Comparison of ENCODE assay signal across 29 cellular contexts in the genomic region with DNA sequence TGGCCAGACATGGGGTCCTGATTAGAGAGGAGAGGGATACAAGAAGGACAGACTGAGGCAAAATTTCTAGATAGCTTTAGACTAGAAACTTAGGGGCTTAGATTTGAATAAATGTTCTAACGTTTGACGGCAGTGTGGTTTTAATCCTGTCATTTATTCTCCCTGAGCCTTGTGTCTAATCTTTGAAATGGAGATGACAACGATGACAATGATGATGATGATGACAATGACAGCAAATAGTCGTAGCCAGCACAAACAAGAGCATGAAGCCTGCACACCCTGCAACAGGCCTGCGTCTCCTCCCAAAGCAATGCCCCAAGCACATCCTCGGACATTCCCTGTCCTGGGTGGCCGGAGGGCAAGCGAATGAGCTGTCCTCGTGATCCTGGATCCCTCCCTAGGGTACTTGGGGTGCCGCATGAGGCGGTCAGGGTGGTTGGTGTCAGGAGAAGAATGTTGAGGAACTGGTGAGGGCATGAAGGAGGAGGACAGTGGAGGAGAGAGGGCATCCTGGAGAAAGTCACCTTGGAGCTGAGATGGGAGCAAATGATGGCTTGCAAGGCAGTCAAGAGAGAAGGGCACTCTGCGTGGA.
"Had no signal": no experiment of that assay in that cellular context is flagged by ENCODE, and none has a peak within 500 bp of the region (broad histone marks: within the 10 kb centered on the region; RNA-seq: fewer than 3 reads in every experiment).

No MANE protein-coding gene starts in this region.

- ATAC-seq: mucosa of descending colon; naive thymus-derived CD4-positive, alpha-beta T cell; pancreas; stimulated activated naive CD8-positive, alpha-beta T cell treated with anti-CD3 and anti-CD28 coated beads, Interleukin-15, Interleukin-2, amounts not matched to agents 100 U/mL and 50 U/mL, for 24 hours; upper lobe of right lung had no signal

- H3K27me3 ChIP-seq: pancreas, sigmoid colon, tibial artery, upper lobe of right lung had no signal

- H3K4me2 ChIP-seq: hepatocyte had no signal

- H3K79me2 ChIP-seq: hepatocyte had no signal

- H3K27ac Mint-ChIP-seq: naive thymus-derived CD4-positive, alpha-beta T cell; natural killer cell treated with Interleukin-12 subunit alpha and Interleukin-12 subunit beta and Interleukin-15 and Interleukin-18, amount 100 ng/mL, for 72 hours; stimulated activated naive B cell treated with anti-CD40 and anti-IgM and Interleukin-4, amounts not matched to agents 10 μg/mL and 1 μg/mL and 100 μg/mL, for 72 hours had no signal

- H3K4me1 Mint-ChIP-seq: naive thymus-derived CD4-positive, alpha-beta T cell; neural crest cell; stimulated activated naive B cell treated with anti-CD40 and anti-IgM and Interleukin-4, amounts not matched to agents 10 μg/mL and 1 μg/mL and 100 μg/mL, for 72 hours had no signal

- H3K36me3 Mint-ChIP-seq: naive thymus-derived CD4-positive, alpha-beta T cell; natural killer cell treated with Interleukin-12 subunit alpha and Interleukin-12 subunit beta and Interleukin-15 and Interleukin-18, amount 100 ng/mL, for 72 hours; stimulated activated naive B cell treated with anti-CD40 and anti-IgM and Interleukin-4, amounts not matched to agents 10 μg/mL and 1 μg/mL and 100 μg/mL, for 72 hours had no signal

- H3K4me3 Mint-ChIP-seq: naive thymus-derived CD4-positive, alpha-beta T cell; natural killer cell treated with Interleukin-12 subunit alpha and Interleukin-12 subunit beta and Interleukin-15 and Interleukin-18, amount 100 ng/mL, for 72 hours; neural crest cell; stimulated activated naive B cell treated with anti-CD40 and anti-IgM and Interleukin-4, amounts not matched to agents 10 μg/mL and 1 μg/mL and 100 μg/mL, for 72 hours had no signal

- H3K4me1 ChIP-seq: left ventricle myocardium inferior, pancreas, prostate gland, spleen, stomach, suprapubic skin, upper lobe of right lung had no signal

- H3K9me3 Mint-ChIP-seq: natural killer cell treated with Interleukin-12 subunit alpha and Interleukin-12 subunit beta and Interleukin-15 and Interleukin-18, amount 100 ng/mL, for 72 hours; neural crest cell; stimulated activated naive B cell treated with anti-CD40 and anti-IgM and Interleukin-4, amounts not matched to agents 10 μg/mL and 1 μg/mL and 100 μg/mL, for 72 hours had no signal

- H3K9me3 ChIP-seq: heart right ventricle, left ventricle myocardium inferior, mucosa of descending colon, pancreas, prostate gland, sigmoid colon, spleen, stomach, suprapubic skin, thoracic aorta, tibial artery, upper lobe of right lung had no signal

- H2AFZ ChIP-seq: hepatocyte had no signal

- H3K4me3 ChIP-seq: heart right ventricle, hepatocyte, left ventricle myocardium inferior, lung, mucosa of descending colon, pancreas, prostate gland, sigmoid colon, spleen, stomach, suprapubic skin, thoracic aorta, tibial artery, upper lobe of right lung had no signal

- H3K36me3 ChIP-seq: heart right ventricle, left ventricle myocardium inferior, pancreas, prostate gland, sigmoid colon, spleen, stomach, suprapubic skin, thoracic aorta, tibial artery, upper lobe of right lung had no signal

- FAIRE-seq: pancreas, small intestine, urothelium cell line had no signal

- DNase-seq: heart right ventricle; islet precursor cell; left ventricle myocardium inferior; mesendoderm; midbrain; mucosa of descending colon; naive thymus-derived CD4-positive, alpha-beta T cell; pancreas; posterior cingulate gyrus; retina; right cardiac atrium; sigmoid colon; small intestine; spleen; stimulated activated CD4-positive, alpha-beta T cell treated with anti-CD3 and anti-CD28 coated beads, Interleukin-4, amount 100 ng/mL, for 24 hours; stimulated activated naive B cell treated with anti-CD40 and anti-IgM and Interleukin-4, amounts not matched to agents 10 μg/mL and 1 μg/mL and 100 μg/mL, for 72 hours; stimulated activated naive CD8-positive, alpha-beta T cell treated with anti-CD3 and anti-CD28 coated beads, Interleukin-15, Interleukin-2, amounts not matched to agents 100 U/mL and 50 U/mL, for 24 hours; stomach; tibial artery; trophoblast cell had no signal

- H3K27ac ChIP-seq: hepatocyte, left ventricle myocardium inferior, pancreas, prostate gland, spleen, suprapubic skin, tibial artery, upper lobe of right lung had no signal
